Comparison of ENCODE assay signal across 23 cellular contexts in genomic region chr6:18161437-18161836, GRCh38. TPM values are rescaled to one million over a fixed set of nuclear protein-coding genes. Genes with fewer than 3 reads are reported as not detected.
DNase-seq lines count a peak whose midpoint lies in the region; ATAC-seq and TF ChIP-seq lines count a peak whose summit lies in the region.
"Had no signal": no experiment of that assay in that cellular context is flagged by ENCODE, and none has a peak within 500 bp of the region (broad histone marks: within the 10 kb centered on the region; RNA-seq: fewer than 3 reads in every experiment).

No MANE protein-coding gene starts in this region.

- H3K4me3 ChIP-seq in ACC112 (ENCODE audit: low read depth, low read length): no peak overlapping the region
- H3K4me3 ChIP-seq: left ventricle myocardium inferior, spleen, stomach had no signal

- peaks cover 15% of the 10 kb centered on the region for H3K4me1 ChIP-seq in ACC112 (ENCODE audit: control insufficient read depth, insufficient read depth, low read length, unreplicated experiment)

- no peak overlapping the region for H2AFZ ChIP-seq in ACC112 (ENCODE audit: low read length, unreplicated experiment)

- no peaks in the 10 kb centered on the region for H3K79me2 ChIP-seq in ACC112 (ENCODE audit: control insufficient read depth, insufficient read depth, low read length, unreplicated experiment)

- ATAC-seq in central memory CD8-positive, alpha-beta T cell (replicated peaks; ENCODE audit: extremely low read depth, poor library complexity, severe bottlenecking): no peak
- ATAC-seq in left colon (peak; percentile 60), HG03521 (IDR thresholded peaks at IDR 0.05; ENCODE audit: unreplicated experiment) (no peak), GM18498 (IDR thresholded peaks at IDR 0.05; ENCODE audit: unreplicated experiment) (no peak)

- TF ChIP-seq CTCF in CD14-positive monocyte (IDR thresholded peaks at IDR 0.05): no peak

- H3K36me3 Mint-ChIP-seq in CD14-positive monocyte: peaks cover 52 to 77% of the 10 kb centered on the region in 2 donors
- peaks cover 23% of the 10 kb centered on the region for H3K36me3 Mint-ChIP-seq in central memory CD8-positive, alpha-beta T cell (ENCODE audit: insufficient read depth)

- H3K27ac Mint-ChIP-seq in CD14-positive monocyte: peak overlapping the region; percentile 33 to 93 (median 85)
- H3K27ac Mint-ChIP-seq in central memory CD8-positive, alpha-beta T cell (ENCODE audit: low read depth): peak overlapping the region; percentile 16
- H3K27ac Mint-ChIP-seq: H9, type B pancreatic cell had no signal

- H3K27ac ChIP-seq in ACC112 (ENCODE audit: low read depth, low read length): peak overlapping the region; percentile 39
- H3K27ac ChIP-seq: left ventricle myocardium inferior, stomach had no signal

- H3K4me1 Mint-ChIP-seq in CD14-positive monocyte: peaks cover 31% of the 10 kb centered on the region
- H3K4me1 Mint-ChIP-seq in central memory CD8-positive, alpha-beta T cell: no peaks in the 10 kb centered on the region

- H3K9me3 Mint-ChIP-seq in CD14-positive monocyte: peaks cover 0 to 2% (median 0%) of the 10 kb centered on the region in 7 donors
- H3K9me3 Mint-ChIP-seq in central memory CD8-positive, alpha-beta T cell: no peaks in the 10 kb centered on the region
- H3K9me3 Mint-ChIP-seq: type B pancreatic cell had no signal

- H3K4me3 Mint-ChIP-seq in CD14-positive monocyte: no peak overlapping the region
- no peak overlapping the region for H3K4me3 Mint-ChIP-seq in central memory CD8-positive, alpha-beta T cell
- H3K4me3 Mint-ChIP-seq: H9, type B pancreatic cell had no signal

- H3K36me3 ChIP-seq in ACC112 (ENCODE audit: insufficient read depth, low read length): no peaks in the 10 kb centered on the region

- no peaks in the 10 kb centered on the region for H3K27me3 Mint-ChIP-seq in CD14-positive monocyte (ENCODE audit: low read depth in 3 of 3)
- no peaks in the 10 kb centered on the region for H3K27me3 Mint-ChIP-seq in central memory CD8-positive, alpha-beta T cell
- H3K27me3 Mint-ChIP-seq: type B pancreatic cell had no signal

- DNase-seq in CD14-positive monocyte (ENCODE audit: low spot score): no peak
- DNase-seq in central memory CD8-positive, alpha-beta T cell (ENCODE audit: low spot score in 2 of 2): no peak
- DNase-seq in left colon: no peak
- DNase-seq in NCI-H128 (lab: John Stamatoyannopoulos, UW; ENCODE audit: unreplicated experiment): no peak
- DNase-seq in islet precursor cell: no peak
- DNase-seq: activated CD4-positive, alpha-beta T cell treated with anti-CD3 and anti-CD28 coated beads for 1 hour; activated CD8-positive, alpha-beta memory T cell treated with anti-CD3 and anti-CD28 coated beads, Interleukin-2, amount 50 U/mL, for 4 hours; caudate nucleus; COR-L47; DMS79 treated with DMSO at 0.1 percent for 48 hours; H9; head of caudate nucleus; Karpas-422; left ventricle myocardium inferior; NCI-H1105; NCI-H526; spleen; stimulated activated CD4-positive, alpha-beta T cell treated with anti-CD3 and anti-CD28 coated beads, Interleukin-4, amount 100 ng/mL, for 24 hours; stomach had no signal

- intact Hi-C loops in CD14-positive monocyte (cut with micrococcal nuclease): no loop called here
- intact Hi-C loops in left colon (cut with DNase I, micrococcal nuclease): loop anchor here in 1 of 2 donors (10.0 kb wide), 1 partner anchor 103 kb away; the partner anchor contains the start of gene DEK

- H3K27me3 ChIP-seq in ACC112 (ENCODE audit: insufficient read depth, low read length): no peaks in the 10 kb centered on the region
- H3K27me3 ChIP-seq: spleen, stomach had no signal

RNA-seq across cellular contexts. Expression of gene KDM1B, which starts 6.2 kb away (rescaled TPM):
- 10 to 100 TPM in 1 of 2 donors, 1 to 10 TPM in 1; 4.4 to 24.1 TPM for polyA plus RNA-seq in CD14-positive monocyte
- 10 to 100 TPM; 33.7 to 38.3 TPM for total RNA-seq in left colon

RNA-seq across cellular contexts. Expression of gene TPMT, which starts 6.6 kb away (rescaled TPM):
- 10 to 100 TPM; 27.5 to 33.1 TPM for polyA plus RNA-seq in CD14-positive monocyte
- total RNA-seq in left colon: 10 to 100 TPM; 53.4 to 60.0 TPM

RNA-seq across cellular contexts. Expression of gene NHLRC1, which starts 39.0 kb away (rescaled TPM):
- 1 to 10 TPM; 1.4 to 3.1 TPM for polyA plus RNA-seq in CD14-positive monocyte
- 1 to 10 TPM; 2.3 TPM for total RNA-seq in left colon
